8 cellular contexts compared by ENCODE assay signal in the genomic region with DNA sequence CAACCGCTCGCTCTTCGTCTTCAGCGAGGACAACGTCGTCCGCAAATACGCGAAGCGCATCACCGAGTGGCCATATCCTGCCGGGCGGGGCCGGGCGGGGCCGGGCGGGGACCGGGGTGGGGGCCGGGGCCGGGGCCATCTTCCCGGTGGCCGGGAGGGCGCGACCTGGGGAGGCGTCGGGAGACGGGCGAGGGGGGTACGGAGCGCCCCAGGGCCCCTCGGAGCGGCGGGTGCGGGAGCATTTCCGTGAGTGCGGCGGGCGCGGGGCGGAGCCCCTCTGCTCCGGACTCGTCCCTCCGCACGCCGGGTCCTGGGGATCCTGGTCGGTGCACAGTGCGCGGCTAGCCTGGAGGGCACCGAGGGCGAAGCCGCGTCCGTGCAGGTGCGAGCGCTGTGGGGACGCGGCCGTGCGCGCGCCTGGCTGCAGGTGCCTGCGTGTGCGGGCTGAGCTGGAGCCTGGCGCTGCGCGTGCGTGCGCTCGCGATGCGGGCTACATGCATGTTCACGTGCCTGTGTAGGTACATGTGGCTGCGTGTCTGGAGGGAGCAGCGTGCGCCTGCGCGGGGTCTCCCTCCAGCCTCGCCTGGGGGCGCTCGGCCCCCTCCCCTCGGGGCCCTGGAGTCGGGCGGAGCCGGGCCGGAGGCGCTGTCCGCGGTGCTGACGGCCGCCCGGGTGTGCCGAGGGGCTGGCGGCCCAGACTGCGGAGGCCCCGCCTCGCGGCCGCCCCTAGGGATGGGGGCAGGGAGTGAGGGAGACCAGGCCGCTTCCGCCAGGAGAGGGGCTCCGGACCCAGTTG. TPM values are rescaled to one million over a fixed set of nuclear protein-coding genes. Genes with fewer than 3 reads are reported as not detected.
DNase-seq lines count a peak whose midpoint lies in the region; ATAC-seq and TF ChIP-seq lines count a peak whose summit lies in the region.

No MANE protein-coding gene starts in this region.

- H3K9me3 Mint-ChIP-seq in effector memory CD8-positive, alpha-beta T cell: no peaks in the 10 kb centered on the region

- no TSS peak for BruUV-seq in PC-3 (replicated peaks; lab: Mats Ljungman, UMichigan)

- DNase-seq in GM20000 (ENCODE audit: low spot score) (peak; percentile 82), Peyer's patch (peak in 1 of 3 donors; percentile 43), mucosa of descending colon (peak in 2 of 3 donors; percentile 15 to 33), SKM-1 (lab: John Stamatoyannopoulos, UW; ENCODE audit: unreplicated experiment) (no peak), PC-3 (no peak), HK-2 (ENCODE audit: unreplicated experiment) (no peak)
- DNase-seq in effector memory CD8-positive, alpha-beta T cell: no peak

- H3K36me3 ChIP-seq in Peyer's patch (no peaks in the 10 kb centered on the region), mucosa of descending colon (ENCODE audit: low read depth) (no peaks in the 10 kb centered on the region), PC-3 (ENCODE audit: low read depth, low read length) (no peaks in the 10 kb centered on the region)

- no peak overlapping the region for H3K27ac Mint-ChIP-seq in effector memory CD8-positive, alpha-beta T cell

- intact Hi-C loops in mucosa of descending colon (cut with DNase I, micrococcal nuclease) (no loop called here), PC-3 (cut with micrococcal nuclease) (no loop called here)

- no peak for TF ChIP-seq CTCF in GM20000 (IDR thresholded peaks at IDR 0.05; ENCODE audit: extremely low read depth, missing control alignments)
- TF ChIP-seq CTCF in Peyer's patch (IDR thresholded peaks at IDR 0.05): no peak
- no peak for TF ChIP-seq CTCF in mucosa of descending colon (IDR thresholded peaks at IDR 0.05)
- no peak for TF ChIP-seq CTCF in PC-3 (conservative IDR thresholded peaks at IDR 0.05; ENCODE audit: low read depth, low read length)

- no peak for TF ChIP-seq POLR2A in Peyer's patch (IDR thresholded peaks at IDR 0.05)

- H2AFZ ChIP-seq in PC-3 (ENCODE audit: low read length): no peak overlapping the region

- H3K27me3 ChIP-seq in Peyer's patch (peaks cover 0 to 11% of the 10 kb centered on the region in 2 donors), PC-3 (ENCODE audit: low read length) (no peaks in the 10 kb centered on the region)

- no peak overlapping the region for H3K4me2 ChIP-seq in PC-3 (ENCODE audit: low read length)

- H3K36me3 Mint-ChIP-seq in effector memory CD8-positive, alpha-beta T cell (ENCODE audit: insufficient read depth): no peaks in the 10 kb centered on the region

- no peaks in the 10 kb centered on the region for H3K79me2 ChIP-seq in PC-3 (ENCODE audit: low read length)

- H3K9me2 ChIP-seq in PC-3 (replicated peaks; ENCODE audit: low read length): no peaks in the 10 kb centered on the region

- no peaks in the 10 kb centered on the region for H3K9me3 ChIP-seq in Peyer's patch
- H3K9me3 ChIP-seq in mucosa of descending colon: no peaks in the 10 kb centered on the region
- no peaks in the 10 kb centered on the region for H3K9me3 ChIP-seq in PC-3 (ENCODE audit: low read length)

- H3K4me1 ChIP-seq in Peyer's patch (peaks cover 0 to 7% (median 3%) of the 10 kb centered on the region in 4 donors), mucosa of descending colon (ENCODE audit: low read depth) (peaks cover 4% of the 10 kb centered on the region), PC-3 (ENCODE audit: insufficient read depth, low read length) (no peaks in the 10 kb centered on the region)

- ATAC-seq in effector memory CD8-positive, alpha-beta T cell (replicated peaks): peak; percentile 24
- ATAC-seq in mucosa of descending colon: peak; percentile 57
- ATAC-seq in GM19023 (IDR thresholded peaks at IDR 0.05; ENCODE audit: unreplicated experiment): no peak
- no peak for ATAC-seq in PC-3

- no peak overlapping the region for H3K4me3 Mint-ChIP-seq in effector memory CD8-positive, alpha-beta T cell

- H3K9ac ChIP-seq in PC-3 (ENCODE audit: low read length): no peak overlapping the region

- H3K4me1 Mint-ChIP-seq in effector memory CD8-positive, alpha-beta T cell (ENCODE audit: low read depth in 2 of 2): no peaks in the 10 kb centered on the region

- CTCF ChIA-PET in PC-3 (lab: Charles Lee): no interaction called here

- no peaks in the 10 kb centered on the region for H3F3A ChIP-seq in PC-3 (ENCODE audit: low read length, unreplicated experiment)

- no peaks in the 10 kb centered on the region for H4K20me1 ChIP-seq in PC-3 (ENCODE audit: low read length)

- H3K4me3 ChIP-seq in Peyer's patch: peak overlapping the region in 3 of 4 donors; percentile 2 to 40 (median 37)
- H3K4me3 ChIP-seq in mucosa of descending colon: no peak overlapping the region
- no peak overlapping the region for H3K4me3 ChIP-seq in PC-3 (ENCODE audit: low read length)

- H3K27ac ChIP-seq in Peyer's patch (no peak overlapping the region), PC-3 (ENCODE audit: low read length) (no peak overlapping the region)

- POLR2A ChIA-PET in PC-3 (lab: Charles Lee; ENCODE audit: unreplicated experiment): no interaction called here

- H3K27me3 Mint-ChIP-seq in effector memory CD8-positive, alpha-beta T cell: peaks cover 50 to 69% of the 10 kb centered on the region in 2 donors

RNA-seq across cellular contexts. Expression of gene CACNA1B, which starts 0.8 kb away (rescaled TPM):
- total RNA-seq in Peyer's patch (under 1 TPM in 3 of 4 donors, not detected in 1; 0.13 to 0.83 (median 0.38) TPM), mucosa of descending colon (1 to 10 TPM in 1 of 3 donors, under 1 TPM in 2; 0.12 to 1.7 (median 0.22) TPM), PC-3 (2014; rRNA removed) (not detected in 2 replicates)

Comparison
In these comparisons a context has a peak if more than half of its experiments do, and no peak if none do; other contexts are left out.
1. DNase-seq: peak in GM20000 (single experiment) and mucosa of descending colon (2 of 3); none in effector memory CD8-positive, alpha-beta T cell (0 of 3), SKM-1 (single experiment), PC-3 (single experiment) and HK-2 (single experiment).
2. H3K4me3 ChIP-seq: peak in Peyer's patch (3 of 4); none in mucosa of descending colon (single experiment) and PC-3 (single experiment).
3. ATAC-seq: peak in effector memory CD8-positive, alpha-beta T cell (single experiment) and mucosa of descending colon (single experiment); none in GM19023 (single experiment) and PC-3 (single experiment).